ENCODE assay signal across 1 cellular context in genomic region chr3:122513386-122514122, GRCh38.
TF ChIP-seq lines count a peak whose summit lies in the region.

No MANE protein-coding gene starts in this region.

TF ChIP-seq in GM23338, 12 proteins besides CTCF, POLR2A, EP300 and RAD21 (continued from another document):
- TF ChIP-seq, protein P1, sequence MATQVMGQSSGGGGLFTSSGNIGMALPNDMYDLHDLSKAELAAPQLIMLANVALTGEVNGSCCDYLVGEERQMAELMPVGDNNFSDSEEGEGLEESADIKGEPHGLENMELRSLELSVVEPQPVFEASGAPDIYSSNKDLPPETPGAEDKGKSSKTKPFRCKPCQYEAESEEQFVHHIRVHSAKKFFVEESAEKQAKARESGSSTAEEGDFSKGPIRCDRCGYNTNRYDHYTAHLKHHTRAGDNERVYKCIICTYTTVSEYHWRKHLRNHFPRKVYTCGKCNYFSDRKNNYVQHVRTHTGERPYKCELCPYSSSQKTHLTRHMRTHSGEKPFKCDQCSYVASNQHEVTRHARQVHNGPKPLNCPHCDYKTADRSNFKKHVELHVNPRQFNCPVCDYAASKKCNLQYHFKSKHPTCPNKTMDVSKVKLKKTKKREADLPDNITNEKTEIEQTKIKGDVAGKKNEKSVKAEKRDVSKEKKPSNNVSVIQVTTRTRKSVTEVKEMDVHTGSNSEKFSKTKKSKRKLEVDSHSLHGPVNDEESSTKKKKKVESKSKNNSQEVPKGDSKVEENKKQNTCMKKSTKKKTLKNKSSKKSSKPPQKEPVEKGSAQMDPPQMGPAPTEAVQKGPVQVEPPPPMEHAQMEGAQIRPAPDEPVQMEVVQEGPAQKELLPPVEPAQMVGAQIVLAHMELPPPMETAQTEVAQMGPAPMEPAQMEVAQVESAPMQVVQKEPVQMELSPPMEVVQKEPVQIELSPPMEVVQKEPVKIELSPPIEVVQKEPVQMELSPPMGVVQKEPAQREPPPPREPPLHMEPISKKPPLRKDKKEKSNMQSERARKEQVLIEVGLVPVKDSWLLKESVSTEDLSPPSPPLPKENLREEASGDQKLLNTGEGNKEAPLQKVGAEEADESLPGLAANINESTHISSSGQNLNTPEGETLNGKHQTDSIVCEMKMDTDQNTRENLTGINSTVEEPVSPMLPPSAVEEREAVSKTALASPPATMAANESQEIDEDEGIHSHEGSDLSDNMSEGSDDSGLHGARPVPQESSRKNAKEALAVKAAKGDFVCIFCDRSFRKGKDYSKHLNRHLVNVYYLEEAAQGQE (IDR thresholded peaks at IDR 0.05; ENCODE audit: unreplicated experiment), result no peak
- TF ChIP-seq CREB1 (CRISPR knock-in tag; IDR thresholded peaks at IDR 0.05; ENCODE audit: low read depth), result no peak
- no peak for TF ChIP-seq POLR2AphosphoS5 (IDR thresholded peaks at IDR 0.05; ENCODE audit: low read depth)
